In genomic region chr10:102139281-102140110, GRCh38 we compare ENCODE assay signal across 23 cellular contexts.
"Had no signal": no experiment of that assay in that cellular context is flagged by ENCODE, and none has a peak within 500 bp of the region (broad histone marks: within the 10 kb centered on the region; RNA-seq: fewer than 3 reads in every experiment).

No MANE protein-coding gene starts in this region.

- H3K27ac Mint-ChIP-seq: endodermal cell, nephron had no signal

- H3K4me3 Mint-ChIP-seq: activated naive CD4-positive, alpha-beta T cell treated with anti-CD3 and anti-CD28 coated beads, Interleukin-2, amount 50 U/mL, for 24 hours; activated T-cell treated with anti-CD3 and anti-CD28 coated beads, Interleukin-2, amount 50 U/mL, for 72 hours; endodermal cell; nephron; stimulated activated naive CD8-positive, alpha-beta T cell treated with anti-CD3 and anti-CD28 coated beads, Interleukin-15, amount 100 ng/mL, for 72 hours had no signal

- H3K27me3 Mint-ChIP-seq: activated naive CD4-positive, alpha-beta T cell treated with anti-CD3 and anti-CD28 coated beads, Interleukin-2, amount 50 U/mL, for 24 hours; stimulated activated naive CD8-positive, alpha-beta T cell treated with anti-CD3 and anti-CD28 coated beads, Interleukin-15, amount 100 ng/mL, for 72 hours had no signal

- FAIRE-seq: bronchial epithelial cell, islet of Langerhans, pancreas had no signal

- ATAC-seq: activated T-cell treated with anti-CD3 and anti-CD28 coated beads, Interleukin-2, amount 50 U/mL, for 72 hours; gastroesophageal sphincter; psoas muscle; stimulated activated naive CD8-positive, alpha-beta T cell treated with anti-CD3 and anti-CD28 coated beads, Interleukin-15, amount 100 ng/mL, for 72 hours had no signal

- DNase-seq: activated CD4-positive, alpha-beta T cell treated with anti-CD3 and anti-CD28 coated beads, Interleukin-2, amount 50 U/mL, for 1 hour; activated CD8-positive, alpha-beta memory T cell treated with anti-CD3 and anti-CD28 coated beads, Interleukin-2, amount 50 U/mL, for 48 hours; activated effector memory CD4-positive, alpha-beta T cell treated with anti-CD3 and anti-CD28 coated beads, Interleukin-2, amount 50 U/mL, for 16 hours; activated T-cell treated with anti-CD3 and anti-CD28 coated beads, Interleukin-2, amount 50 U/mL, for 72 hours; endodermal cell; head of caudate nucleus; hypothalamus; mesenchymal stem cell; pancreas; psoas muscle; stimulated activated CD4-positive, alpha-beta T cell treated with anti-CD3 and anti-CD28 coated beads, Interleukin-12 subunit alpha, Interleukin-12 subunit beta, amount 100 ng/mL, for 4 hours; stimulated activated CD4-positive, alpha-beta T cell treated with anti-CD3 and anti-CD28 coated beads, Interleukin-4, amount 100 ng/mL, for 4 hours; stimulated activated naive CD8-positive, alpha-beta T cell treated with anti-CD3 and anti-CD28 coated beads, Interleukin-15, amount 100 ng/mL, for 72 hours; tibial artery had no signal

- H3K9me3 Mint-ChIP-seq: activated naive CD4-positive, alpha-beta T cell treated with anti-CD3 and anti-CD28 coated beads, Interleukin-2, amount 50 U/mL, for 24 hours; activated T-cell treated with anti-CD3 and anti-CD28 coated beads, Interleukin-2, amount 50 U/mL, for 72 hours; endodermal cell; nephron; stimulated activated naive CD8-positive, alpha-beta T cell treated with anti-CD3 and anti-CD28 coated beads, Interleukin-15, amount 100 ng/mL, for 72 hours had no signal

- H3K4me3 ChIP-seq: coronary artery, gastroesophageal sphincter, pancreas, psoas muscle, right atrium auricular region, tibial artery had no signal

- H3K9me3 ChIP-seq: gastroesophageal sphincter, pancreas, psoas muscle, right atrium auricular region, tibial artery had no signal

- H3K27me3 ChIP-seq: gastroesophageal sphincter, pancreas, right atrium auricular region, tibial artery had no signal

- H3K27ac ChIP-seq: coronary artery, epithelial cell of prostate, gastroesophageal sphincter, pancreas, psoas muscle, right atrium auricular region, tibial artery, VCaP had no signal
